Comparison of ENCODE assay signal across 8 cellular contexts in the genomic region with DNA sequence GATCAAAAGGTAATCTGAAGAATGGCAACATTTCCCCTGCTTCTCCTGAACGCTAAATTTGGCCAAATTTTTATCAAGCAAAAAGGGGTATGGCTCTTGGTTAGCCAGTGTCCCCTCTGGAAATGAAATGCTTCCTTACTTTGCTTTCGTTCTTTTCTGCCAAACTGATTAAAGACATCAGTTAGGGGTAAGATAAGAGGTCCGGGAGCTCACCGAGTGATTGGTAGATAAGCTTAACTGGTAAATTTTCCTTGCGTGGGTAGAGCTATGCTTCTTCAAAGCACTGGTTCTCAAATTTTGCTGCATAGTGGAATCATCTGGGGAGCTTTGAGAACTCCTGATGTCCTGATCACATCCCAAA.
DNase-seq lines count a peak whose midpoint lies in the region; ATAC-seq, FAIRE-seq and TF ChIP-seq lines count a peak whose summit lies in the region.

No MANE protein-coding gene starts in this region.

- H3K4me1 Mint-ChIP-seq in T-helper 2 cell treated with Interferon-gamma antibody and Interleukin-4, amounts not matched to agents 5 μg/mL and 100 μg/mL, for 36 hours (ENCODE audit: low read depth): peaks cover 22% of the 10 kb centered on the region
- peaks cover 24% of the 10 kb centered on the region for H3K4me1 Mint-ChIP-seq in activated naive CD8-positive, alpha-beta T cell (ENCODE audit: low read depth)

- no peaks in the 10 kb centered on the region for H3K79me2 ChIP-seq in keratinocyte (ENCODE audit: control insufficient read depth, insufficient read depth, low read length)

- H3K9me1 ChIP-seq in keratinocyte (ENCODE audit: control insufficient read depth, extremely low read depth, insufficient read depth, low read length): no peaks in the 10 kb centered on the region

- FAIRE-seq in keratinocyte (lab: Jason Lieb, UNC): no peak

- TF ChIP-seq POLR2A in suprapubic skin (IDR thresholded peaks at IDR 0.05): no peak

- H3K4me2 ChIP-seq in keratinocyte (ENCODE audit: control insufficient read depth, extremely low read depth, insufficient read depth, low read depth, low read length): peak overlapping the region; percentile 92

- H3K27ac Mint-ChIP-seq in T-helper 2 cell treated with Interferon-gamma antibody and Interleukin-4, amounts not matched to agents 5 μg/mL and 100 μg/mL, for 36 hours: peak overlapping the region; percentile 68
- peak overlapping the region; percentile 90 for H3K27ac Mint-ChIP-seq in activated naive CD8-positive, alpha-beta T cell

- H3K9me3 Mint-ChIP-seq in T-helper 2 cell treated with Interferon-gamma antibody and Interleukin-4, amounts not matched to agents 5 μg/mL and 100 μg/mL, for 36 hours: no peaks in the 10 kb centered on the region
- no peaks in the 10 kb centered on the region for H3K9me3 Mint-ChIP-seq in activated naive CD8-positive, alpha-beta T cell (ENCODE audit: low read depth)

- peak overlapping the region; percentile 33 for H3K9ac ChIP-seq in keratinocyte (ENCODE audit: control insufficient read depth, extremely low read depth, insufficient read depth, low read length)

- H3K36me3 Mint-ChIP-seq in T-helper 2 cell treated with Interferon-gamma antibody and Interleukin-4, amounts not matched to agents 5 μg/mL and 100 μg/mL, for 36 hours (ENCODE audit: low read depth): no peaks in the 10 kb centered on the region
- H3K36me3 Mint-ChIP-seq in activated naive CD8-positive, alpha-beta T cell: no peaks in the 10 kb centered on the region

- 0% methylated on average over 5 of the region's 5 CpGs for WGBS in suprapubic skin

- H3K4me1 ChIP-seq in keratinocyte (ENCODE audit: control insufficient read depth, extremely low read depth, insufficient read depth, low read length) (peaks cover 27% of the 10 kb centered on the region), suprapubic skin (peaks cover 35% of the 10 kb centered on the region)

- no peak for TF ChIP-seq CTCF in keratinocyte (optimal IDR thresholded peaks at IDR 0.05 in 1 of 3, IDR thresholded peaks at IDR 0.05 in 1 of 3, conservative IDR thresholded peaks at IDR 0.05 in 1 of 3; ENCODE audit: extremely low read depth in 1 of 3, insufficient read depth in 2 of 3, low read length in 3 of 3)
- TF ChIP-seq CTCF in suprapubic skin (IDR thresholded peaks at IDR 0.05): no peak
- no peak for TF ChIP-seq CTCF in omental fat pad (IDR thresholded peaks at IDR 0.05)

- H3K9me3 ChIP-seq in keratinocyte (ENCODE audit: control insufficient read depth, low read depth, low read length) (no peaks in the 10 kb centered on the region), suprapubic skin (no peaks in the 10 kb centered on the region)

- H3K36me3 ChIP-seq in keratinocyte (ENCODE audit: control insufficient read depth in 2 of 2, extremely low read depth in 1 of 2, insufficient read depth in 2 of 2, low read length in 2 of 2) (no peaks in the 10 kb centered on the region), suprapubic skin (no peaks in the 10 kb centered on the region)

- no peaks in the 10 kb centered on the region for H4K20me1 ChIP-seq in keratinocyte (ENCODE audit: control insufficient read depth, extremely low read depth, insufficient read depth, low read length)

- DNase-seq in T-helper 2 cell treated with Interferon-gamma antibody and Interleukin-4, amounts not matched to agents 5 μg/mL and 100 μg/mL, for 36 hours (ENCODE audit: low spot score): no peak
- DNase-seq in T-helper 2 cell: no peak
- DNase-seq in keratinocyte (ENCODE audit: low read depth, low spot score): no peak
- DNase-seq in suprapubic skin (ENCODE audit: low spot score in 2 of 2): no peak
- DNase-seq in omental fat pad (ENCODE audit: low spot score): no peak
- DNase-seq in NCI-H2107 (lab: John Stamatoyannopoulos, UW): no peak

- peak overlapping the region; percentile 83 for H3K4me3 Mint-ChIP-seq in T-helper 2 cell treated with Interferon-gamma antibody and Interleukin-4, amounts not matched to agents 5 μg/mL and 100 μg/mL, for 36 hours
- H3K4me3 Mint-ChIP-seq in activated naive CD8-positive, alpha-beta T cell: peak overlapping the region; percentile 88

- H3K27me3 Mint-ChIP-seq in T-helper 2 cell treated with Interferon-gamma antibody and Interleukin-4, amounts not matched to agents 5 μg/mL and 100 μg/mL, for 36 hours (ENCODE audit: low read depth): peaks cover 35% of the 10 kb centered on the region
- H3K27me3 Mint-ChIP-seq in activated naive CD8-positive, alpha-beta T cell: no peaks in the 10 kb centered on the region

- ATAC-seq in GM19035 (IDR thresholded peaks at IDR 0.05; ENCODE audit: unreplicated experiment) (no peak), omental fat pad (ENCODE audit: low FRiP score) (no peak)

- TF ChIP-seq EP300 in suprapubic skin (IDR thresholded peaks at IDR 0.05): no peak

- H3K27me3 ChIP-seq in keratinocyte (ENCODE audit: control insufficient read depth, extremely low read depth, insufficient read depth, low read length) (peaks cover 31% of the 10 kb centered on the region), suprapubic skin (peaks cover 5% of the 10 kb centered on the region)

- H3K4me3 ChIP-seq in keratinocyte (ENCODE audit: control insufficient read depth in 2 of 3, extremely low read depth in 1 of 3, insufficient read depth in 2 of 3, low read depth in 1 of 3, low read length in 3 of 3): peak overlapping the region; percentile 43 to 77 (median 58)
- peak overlapping the region; percentile 80 for H3K4me3 ChIP-seq in suprapubic skin

- H3K27ac ChIP-seq in keratinocyte (ENCODE audit: control insufficient read depth, insufficient read depth, low read length) (peak overlapping the region; percentile 51), suprapubic skin (peak overlapping the region; percentile 75)

- H2AFZ ChIP-seq in keratinocyte (ENCODE audit: control insufficient read depth, low read length): peak overlapping the region; percentile 51

- dilution Hi-C loops in keratinocyte (cut with MboI; ENCODE audit: extremely low pct_ligation_motif_present, low sequenced_read_pairs): no loop called here
